7 cellular contexts compared by ENCODE assay signal in genomic region chr20:48826480-48826879, GRCh38. TPM values are rescaled to one million over a fixed set of nuclear protein-coding genes. Genes with fewer than 3 reads are reported as not detected.
DNase-seq lines count a peak whose midpoint lies in the region; ATAC-seq lines count a peak whose summit lies in the region.
"Not testable (repeated sequence)": the region's sequence is repeated elsewhere in the genome, so short reads cannot be mapped to it uniquely, and the experiment has no call there.

No MANE protein-coding gene starts in this region.

- H3K4me1 Mint-ChIP-seq in T-cell: peaks cover 6 to 60% (median 47%) of the 10 kb centered on the region in 3 donors
- peaks cover 40% of the 10 kb centered on the region for H3K4me1 Mint-ChIP-seq in activated naive CD8-positive, alpha-beta T cell treated with anti-CD3 and anti-CD28 coated beads, Interleukin-2, amount 10 ng/mL, durations not matched to agents 7 days and 5 days
- H3K4me1 Mint-ChIP-seq in natural killer cell treated with Interleukin-12 subunit alpha and Interleukin-12 subunit beta and Interleukin-15 and Interleukin-18, amount 100 ng/mL, for 72 hours (ENCODE audit: low read depth in 2 of 2): peaks cover 52 to 54% of the 10 kb centered on the region in 2 donors
- H3K4me1 Mint-ChIP-seq in stimulated activated memory B cell treated with anti-CD40 and anti-IgM and Interleukin-4, amounts not matched to agents 10 μg/mL and 1 μg/mL and 100 μg/mL, for 72 hours: peaks cover 78% of the 10 kb centered on the region

- not testable (repeated sequence) for H3K9me3 ChIP-seq in ectodermal cell (ENCODE audit: control insufficient read depth, low read length)

- H3K27me3 Mint-ChIP-seq in T-cell; activated naive CD8-positive, alpha-beta T cell treated with anti-CD3 and anti-CD28 coated beads, Interleukin-2, amount 10 ng/mL, durations not matched to agents 7 days and 5 days; natural killer cell treated with Interleukin-12 subunit alpha and Interleukin-12 subunit beta and Interleukin-15 and Interleukin-18, amount 100 ng/mL, for 72 hours; stimulated activated memory B cell treated with anti-CD40 and anti-IgM and Interleukin-4, amounts not matched to agents 10 μg/mL and 1 μg/mL and 100 μg/mL, for 72 hours: not testable (repeated sequence)

- peak overlapping the region; percentile 94 to 96 (median 95) for H3K4me3 Mint-ChIP-seq in T-cell
- peak overlapping the region; percentile 96 for H3K4me3 Mint-ChIP-seq in activated naive CD8-positive, alpha-beta T cell treated with anti-CD3 and anti-CD28 coated beads, Interleukin-2, amount 10 ng/mL, durations not matched to agents 7 days and 5 days
- H3K4me3 Mint-ChIP-seq in natural killer cell treated with Interleukin-12 subunit alpha and Interleukin-12 subunit beta and Interleukin-15 and Interleukin-18, amount 100 ng/mL, for 72 hours: peak overlapping the region; percentile 85
- peak overlapping the region; percentile 100 for H3K4me3 Mint-ChIP-seq in stimulated activated memory B cell treated with anti-CD40 and anti-IgM and Interleukin-4, amounts not matched to agents 10 μg/mL and 1 μg/mL and 100 μg/mL, for 72 hours

- not testable (repeated sequence) for ATAC-seq in T-cell (replicated peaks in 1 of 4); activated naive CD8-positive, alpha-beta T cell treated with anti-CD3 and anti-CD28 coated beads, Interleukin-2, amount 10 ng/mL, durations not matched to agents 7 days and 5 days (ENCODE audit: low read depth); natural killer cell treated with Interleukin-12 subunit alpha and Interleukin-12 subunit beta and Interleukin-15 and Interleukin-18, amount 100 ng/mL, for 72 hours; stimulated activated memory B cell treated with anti-CD40 and anti-IgM and Interleukin-4, amounts not matched to agents 10 μg/mL and 1 μg/mL and 100 μg/mL, for 72 hours

- H3K4me1 ChIP-seq in ectodermal cell (ENCODE audit: control insufficient read depth, insufficient read depth, low read length): peaks cover 15% of the 10 kb centered on the region

- H3K27ac ChIP-seq in ectodermal cell (ENCODE audit: insufficient read depth, low read depth, low read length, poor library complexity, severe bottlenecking): peak overlapping the region; percentile 75

- H3K27me3 ChIP-seq in H7 (ENCODE audit: control insufficient read depth, insufficient read depth, low read length) (peaks cover 32% of the 10 kb centered on the region), ectodermal cell (ENCODE audit: control insufficient read depth, insufficient read depth, low read length, poor library complexity, severe bottlenecking) (peaks cover 37% of the 10 kb centered on the region)

- POLR2A ChIA-PET in T-cell (lab: Charles Lee): interaction anchor here in 1 of 2 donors (1.1 kb wide), 1 partner anchor 8 kb away, joined by 4 read pairs; no protein-coding TSS in a partner anchor
- POLR2A ChIA-PET in activated naive CD8-positive, alpha-beta T cell treated with anti-CD3 and anti-CD28 coated beads, Interleukin-2, amount 10 ng/mL, durations not matched to agents 7 days and 5 days (lab: Charles Lee): interaction anchor here (0.9 to 3.7 kb wide), 11 partner anchors 7 to 220 kb away, joined by 3 to 31 read pairs (median 5); partner anchors contain the start of gene CSE1L

- WGBS in ectodermal cell, 2 experiments: 2 to 3% methylated on average over 17 of the region's 17 CpGs

- not testable (repeated sequence) for H3K36me3 Mint-ChIP-seq in T-cell; natural killer cell treated with Interleukin-12 subunit alpha and Interleukin-12 subunit beta and Interleukin-15 and Interleukin-18, amount 100 ng/mL, for 72 hours; stimulated activated memory B cell treated with anti-CD40 and anti-IgM and Interleukin-4, amounts not matched to agents 10 μg/mL and 1 μg/mL and 100 μg/mL, for 72 hours
- peaks cover 20% of the 10 kb centered on the region for H3K36me3 Mint-ChIP-seq in activated naive CD8-positive, alpha-beta T cell treated with anti-CD3 and anti-CD28 coated beads, Interleukin-2, amount 10 ng/mL, durations not matched to agents 7 days and 5 days

- H3K36me3 ChIP-seq in H7 (replicated peaks; ENCODE audit: control insufficient read depth, insufficient read depth, low read length); ectodermal cell (ENCODE audit: control insufficient read depth, insufficient read depth, low read length): not testable (repeated sequence)

- H3K9me3 Mint-ChIP-seq in T-cell; activated naive CD8-positive, alpha-beta T cell treated with anti-CD3 and anti-CD28 coated beads, Interleukin-2, amount 10 ng/mL, durations not matched to agents 7 days and 5 days; natural killer cell treated with Interleukin-12 subunit alpha and Interleukin-12 subunit beta and Interleukin-15 and Interleukin-18, amount 100 ng/mL, for 72 hours; stimulated activated memory B cell treated with anti-CD40 and anti-IgM and Interleukin-4, amounts not matched to agents 10 μg/mL and 1 μg/mL and 100 μg/mL, for 72 hours: not testable (repeated sequence)

- H3K4me3 ChIP-seq in H7 (ENCODE audit: insufficient read depth, low read depth, low read length) (peak overlapping the region; percentile 88), ectodermal cell (ENCODE audit: insufficient read depth, low read depth, low read length) (peak overlapping the region; percentile 58), iPS-11a (ENCODE audit: low read depth, low read length) (peak overlapping the region; percentile 59)

- peak overlapping the region in 1 of 2 donors; percentile 98 for H3K27ac Mint-ChIP-seq in T-cell
- H3K27ac Mint-ChIP-seq in activated naive CD8-positive, alpha-beta T cell treated with anti-CD3 and anti-CD28 coated beads, Interleukin-2, amount 10 ng/mL, durations not matched to agents 7 days and 5 days: peak overlapping the region; percentile 92
- peak overlapping the region in 1 of 2 donors; percentile 98 for H3K27ac Mint-ChIP-seq in natural killer cell treated with Interleukin-12 subunit alpha and Interleukin-12 subunit beta and Interleukin-15 and Interleukin-18, amount 100 ng/mL, for 72 hours
- peak overlapping the region; percentile 96 for H3K27ac Mint-ChIP-seq in stimulated activated memory B cell treated with anti-CD40 and anti-IgM and Interleukin-4, amounts not matched to agents 10 μg/mL and 1 μg/mL and 100 μg/mL, for 72 hours

- not testable (repeated sequence) for DNase-seq in H7; T-cell; activated naive CD8-positive, alpha-beta T cell treated with anti-CD3 and anti-CD28 coated beads, Interleukin-2, amount 10 ng/mL, durations not matched to agents 7 days and 5 days; natural killer cell treated with Interleukin-12 subunit alpha and Interleukin-12 subunit beta and Interleukin-15 and Interleukin-18, amount 100 ng/mL, for 72 hours (ENCODE audit: low spot score)

- CTCF ChIA-PET in T-cell (lab: Charles Lee): interaction anchor here (0.7 to 1.2 kb wide), 2 partner anchors 13 to 119 kb away, joined by 3 to 4 read pairs; no protein-coding TSS in a partner anchor

RNA-seq across cellular contexts. Expression of gene PREX1, which starts 1.3 kb away (rescaled TPM):
- total RNA-seq in H7 (2014; rRNA removed; shearing (Covaris generic)): 36.0 and 37.6 TPM in 2 replicates
- 100 to 1,000 TPM in 4 of 5 donors, 10 to 100 TPM in 1; 99.2 to 181 (median 137) TPM for total RNA-seq in T-cell
- 100 to 1,000 TPM; 142 to 147 TPM for total RNA-seq in activated naive CD8-positive, alpha-beta T cell treated with anti-CD3 and anti-CD28 coated beads, Interleukin-2, amount 10 ng/mL, durations not matched to agents 7 days and 5 days
- 25.4 TPM for polyA plus RNA-seq in ectodermal cell (2013, experiment 1 of 4)
- polyA plus RNA-seq in ectodermal cell (2013, experiment 2 of 4): 22.7 TPM
- 20.4 TPM for polyA plus RNA-seq in ectodermal cell (2013, experiment 3 of 4)
- polyA plus RNA-seq in ectodermal cell (2013, experiment 4 of 4): 20.3 TPM
- total RNA-seq in natural killer cell treated with Interleukin-12 subunit alpha and Interleukin-12 subunit beta and Interleukin-15 and Interleukin-18, amount 100 ng/mL, for 72 hours: 100 to 1,000 TPM; 132 to 167 TPM
